Comparison of ENCODE assay signal across 17 cellular contexts in genomic region chr3:157913751-157914150, GRCh38.
DNase-seq lines count a peak whose midpoint lies in the region; ATAC-seq and TF ChIP-seq lines count a peak whose summit lies in the region.
"Had no signal": no experiment of that assay in that cellular context is flagged by ENCODE, and none has a peak within 500 bp of the region (broad histone marks: within the 10 kb centered on the region; RNA-seq: fewer than 3 reads in every experiment).

No MANE protein-coding gene starts in this region.

- no peak overlapping the region for H3K27ac ChIP-seq in aorta (ENCODE audit: low read depth in 1 of 2, low read length in 2 of 2)
- H3K27ac ChIP-seq: right atrium auricular region, thyroid gland had no signal

- no peaks in the 10 kb centered on the region for H3K36me3 ChIP-seq in aorta (ENCODE audit: control insufficient read depth in 1 of 2, insufficient read depth in 2 of 2, low read length in 1 of 2)
- H3K36me3 ChIP-seq: HAP-1, right atrium auricular region, thyroid gland had no signal

- H3K4me3 ChIP-seq in fibroblast of pulmonary artery (replicated peaks; ENCODE audit: low read depth, low read length) (no peak overlapping the region), aorta (ENCODE audit: low read length in 2 of 2) (no peak overlapping the region)
- H3K4me3 ChIP-seq: HAP-1, right atrium auricular region, thyroid gland had no signal

- no peak for TF ChIP-seq CTCF in fibroblast of pulmonary artery (IDR thresholded peaks at IDR 0.05; ENCODE audit: low read length, missing control alignments)

- DNase-seq in SIG-M5 treated with dmso at 0.1 percent for 504 hours (lab: John Stamatoyannopoulos, UW; ENCODE audit: unreplicated experiment): peak; percentile 14
- no peak for DNase-seq in SIG-M5 (lab: John Stamatoyannopoulos, UW)
- DNase-seq in NCI-H69 (lab: John Stamatoyannopoulos, UW): peak; percentile 59
- DNase-seq in fibroblast of pulmonary artery (ENCODE audit: low read depth): peak; percentile 9
- DNase-seq in aorta: no peak
- no peak for DNase-seq in pons (ENCODE audit: low spot score)
- DNase-seq in activated naive CD4-positive, alpha-beta T cell (lab: John Stamatoyannopoulos, UW): no peak
- no peak for DNase-seq in activated CD4-positive, CD25-positive, alpha-beta regulatory T cell treated with anti-CD3 and anti-CD28 coated beads, Interleukin-2, amount 50 U/mL, for 72 hours
- DNase-seq: activated CD4-positive, alpha-beta T cell treated with anti-CD3 and anti-CD28 coated beads, Interleukin-2, amount 50 U/mL, for 48 hours; activated T-cell treated with anti-CD3 and anti-CD28 coated beads, Interleukin-2, amount 50 U/mL, for 72 hours; head of caudate nucleus; NCI-H1105; stimulated activated CD4-positive, alpha-beta T cell treated with anti-CD3 and anti-CD28 coated beads, Interleukin-4, amount 100 ng/mL, for 4 hours; thyroid gland had no signal

- intact Hi-C loops in aorta (cut with DNase I): no loop called here

- H3K4me1 ChIP-seq in aorta (ENCODE audit: control insufficient read depth in 1 of 2, insufficient read depth in 2 of 2, low read length in 2 of 2): no peaks in the 10 kb centered on the region
- H3K4me1 ChIP-seq: HAP-1, right atrium auricular region, thyroid gland had no signal

- H3K27me3 ChIP-seq in aorta (ENCODE audit: control insufficient read depth in 1 of 2, insufficient read depth in 2 of 2, low read length in 1 of 2): no peaks in the 10 kb centered on the region
- H3K27me3 ChIP-seq: right atrium auricular region, thyroid gland had no signal

- peak; percentile 24 for ATAC-seq in aorta (ENCODE audit: low FRiP score)
- ATAC-seq: activated T-cell treated with anti-CD3 and anti-CD28 coated beads, Interleukin-2, amount 50 U/mL, for 72 hours; HepG2 had no signal

- no peaks in the 10 kb centered on the region for H3K9me3 ChIP-seq in aorta (ENCODE audit: control insufficient read depth, low read length)
- H3K9me3 ChIP-seq: HAP-1, right atrium auricular region, thyroid gland had no signal

Comparison
In these comparisons a context has a peak if more than half of its experiments do, and no peak if none do; other contexts are left out.
1. DNase-seq: peak in SIG-M5 treated with dmso at 0.1 percent for 504 hours (single experiment), NCI-H69 (single experiment) and fibroblast of pulmonary artery (single experiment); none in SIG-M5 (single experiment), aorta (0 of 2), pons (single experiment), activated naive CD4-positive, alpha-beta T cell (0 of 4) and activated CD4-positive, CD25-positive, alpha-beta regulatory T cell treated with anti-CD3 and anti-CD28 coated beads, Interleukin-2, amount 50 U/mL, for 72 hours (single experiment).